In the genomic region with DNA sequence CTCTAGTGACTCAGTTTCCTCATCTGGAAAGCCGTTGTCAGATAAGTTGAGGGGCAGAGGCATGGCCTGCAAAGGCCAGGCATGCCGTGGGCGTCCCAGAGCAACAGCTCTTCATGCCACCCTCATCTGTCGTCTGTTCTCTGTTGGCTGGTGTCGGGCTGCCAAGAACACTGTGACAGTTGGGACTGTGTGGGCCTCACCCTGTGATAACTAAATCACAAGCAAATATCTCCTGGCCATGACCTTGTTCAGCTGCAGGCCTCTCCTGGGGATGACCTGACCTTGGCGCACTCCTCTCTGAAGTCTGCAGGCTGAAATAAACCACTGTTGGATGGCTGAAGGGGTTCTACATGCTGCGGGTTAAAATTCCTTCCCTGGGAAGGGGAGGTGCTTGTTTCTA, we compare ENCODE assay signal across 26 cellular contexts.
"Had no signal": no experiment of that assay in that cellular context is flagged by ENCODE, and none has a peak within 500 bp of the region (broad histone marks: within the 10 kb centered on the region; RNA-seq: fewer than 3 reads in every experiment).

No MANE protein-coding gene starts in this region.

- H3K9me3 Mint-ChIP-seq: activated CD4-positive, alpha-beta memory T cell treated with anti-CD3 and anti-CD28 coated beads for 36 hours; activated CD4-positive, alpha-beta T cell treated with anti-CD3 and anti-CD28 coated beads, Interleukin-2, amount 10 ng/mL, durations not matched to agents 7 days and 5 days; activated naive CD4-positive, alpha-beta T cell treated with anti-CD3 and anti-CD28 coated beads for 36 hours; activated naive CD8-positive, alpha-beta T cell treated with anti-CD3 and anti-CD28 coated beads for 36 hours; activated T-helper 17 cell treated with anti-CD3 and anti-CD28 coated beads, Interleukin-2, amount 50 U/mL, for 72 hours had no signal

- H3K27ac Mint-ChIP-seq: activated CD4-positive, alpha-beta memory T cell treated with anti-CD3 and anti-CD28 coated beads for 36 hours; activated CD4-positive, alpha-beta T cell treated with anti-CD3 and anti-CD28 coated beads, Interleukin-2, amount 10 ng/mL, durations not matched to agents 7 days and 5 days; activated naive CD4-positive, alpha-beta T cell treated with anti-CD3 and anti-CD28 coated beads for 36 hours; activated naive CD8-positive, alpha-beta T cell treated with anti-CD3 and anti-CD28 coated beads for 36 hours; activated T-helper 17 cell treated with anti-CD3 and anti-CD28 coated beads, Interleukin-2, amount 50 U/mL, for 72 hours; T-helper 17 cell had no signal

- H3K9me3 ChIP-seq: Peyer's patch had no signal

- ATAC-seq: activated T-helper 17 cell treated with anti-CD3 and anti-CD28 coated beads, Interleukin-2, amount 50 U/mL, for 72 hours; T-helper 17 cell had no signal

- DNase-seq: activated CD4-positive, alpha-beta memory T cell treated with anti-CD3 and anti-CD28 coated beads for 36 hours; activated CD4-positive, alpha-beta T cell treated with anti-CD3 and anti-CD28 coated beads, Interleukin-2, amount 10 ng/mL, durations not matched to agents 7 days and 5 days; activated CD4-positive, CD25-positive, alpha-beta regulatory T cell; activated gamma-delta T cell; activated naive CD4-positive, alpha-beta T cell treated with anti-CD3 and anti-CD28 coated beads for 36 hours; activated naive CD8-positive, alpha-beta T cell treated with anti-CD3 and anti-CD28 coated beads for 36 hours; activated T-cell treated with anti-CD3 and anti-CD28 coated beads for 4 hours; activated T-cell treated with anti-CD3 and anti-CD28 coated beads, Interleukin-2, amount 50 U/mL, for 48 hours; brain microvascular endothelial cell; caudate nucleus; Karpas-422; MM.1S; NCI-H1105; NCI-H1436; NCI-H1694 treated with DMSO at 0.1 percent for 48 hours; NCI-H2081; NCI-H510A treated with DMSO at 0.1 percent for 48 hours; NCI-H69; NK-92 treated with Interleukin-12 subunit alpha and Interleukin-12 subunit beta, amount 100 ng/mL, for 24 hours; Peyer's patch; SHP77 treated with DMSO at 0.1 percent for 48 hours; T-helper 17 cell; T-helper 9 cell had no signal

- H3K27ac ChIP-seq: brain microvascular endothelial cell, Peyer's patch, RWPE1, VCaP had no signal

- H3K4me3 ChIP-seq: Peyer's patch had no signal

- H3K36me3 ChIP-seq: brain microvascular endothelial cell, Peyer's patch had no signal

- H3K4me1 Mint-ChIP-seq: activated CD4-positive, alpha-beta T cell treated with anti-CD3 and anti-CD28 coated beads, Interleukin-2, amount 10 ng/mL, durations not matched to agents 7 days and 5 days; activated naive CD8-positive, alpha-beta T cell treated with anti-CD3 and anti-CD28 coated beads for 36 hours; activated T-helper 17 cell treated with anti-CD3 and anti-CD28 coated beads, Interleukin-2, amount 50 U/mL, for 72 hours had no signal

- H3K4me3 Mint-ChIP-seq: activated CD4-positive, alpha-beta memory T cell treated with anti-CD3 and anti-CD28 coated beads for 36 hours; activated CD4-positive, alpha-beta T cell treated with anti-CD3 and anti-CD28 coated beads, Interleukin-2, amount 10 ng/mL, durations not matched to agents 7 days and 5 days; activated naive CD4-positive, alpha-beta T cell treated with anti-CD3 and anti-CD28 coated beads for 36 hours; activated naive CD8-positive, alpha-beta T cell treated with anti-CD3 and anti-CD28 coated beads for 36 hours; activated T-helper 17 cell treated with anti-CD3 and anti-CD28 coated beads, Interleukin-2, amount 50 U/mL, for 72 hours; T-helper 17 cell had no signal

- H3K4me1 ChIP-seq: Peyer's patch had no signal

- H3K27me3 ChIP-seq: Peyer's patch had no signal

- H3K36me3 Mint-ChIP-seq: activated CD4-positive, alpha-beta memory T cell treated with anti-CD3 and anti-CD28 coated beads for 36 hours; activated naive CD8-positive, alpha-beta T cell treated with anti-CD3 and anti-CD28 coated beads for 36 hours had no signal

- H3K27me3 Mint-ChIP-seq: activated CD4-positive, alpha-beta memory T cell treated with anti-CD3 and anti-CD28 coated beads for 36 hours; activated CD4-positive, alpha-beta T cell treated with anti-CD3 and anti-CD28 coated beads, Interleukin-2, amount 10 ng/mL, durations not matched to agents 7 days and 5 days; activated naive CD8-positive, alpha-beta T cell treated with anti-CD3 and anti-CD28 coated beads for 36 hours had no signal
